In genomic region chr10:17644485-17644964, GRCh38 we compare ENCODE assay signal across 8 cellular contexts. TPM values are rescaled to one million over a fixed set of nuclear protein-coding genes. Genes with fewer than 3 reads are reported as not detected.
DNase-seq lines count a peak whose midpoint lies in the region; ATAC-seq and TF ChIP-seq lines count a peak whose summit lies in the region.

No MANE protein-coding gene starts in this region.

- CTCF ChIA-PET in activated CD8-positive, alpha-beta T cell treated with anti-CD3 and anti-CD28 coated beads for 36 hours (lab: Charles Lee), result interaction anchor here (0.6 to 1.9 kb wide), 11 partner anchors 9 to 236 kb away, joined by 3 to 10 read pairs (median 3); no protein-coding TSS in a partner anchor

- peaks cover 5% of the 10 kb centered on the region for H3K9me3 Mint-ChIP-seq in activated CD8-positive, alpha-beta T cell treated with anti-CD3 and anti-CD28 coated beads for 36 hours

- DNase-seq in activated CD8-positive, alpha-beta T cell treated with anti-CD3 and anti-CD28 coated beads for 36 hours, result peak; percentile 24
- DNase-seq in cardiac muscle cell (ENCODE audit: low read depth in 1 of 2, low spot score in 1 of 2), result peak in 1 of 2 donors; percentile 52
- peak; percentile 44 for DNase-seq in putamen (ENCODE audit: low spot score)
- no peak for DNase-seq in GF-D8 (lab: John Stamatoyannopoulos, UW)
- no peak for DNase-seq in NCI-H1436 (lab: John Stamatoyannopoulos, UW)

- no peak for TF ChIP-seq CTCF in activated CD8-positive, alpha-beta T cell treated with anti-CD3 and anti-CD28 coated beads for 36 hours (IDR thresholded peaks at IDR 0.05)
- TF ChIP-seq CTCF in cardiac muscle cell (IDR thresholded peaks at IDR 0.05; ENCODE audit: low read depth, low read length), result no peak

- no peaks in the 10 kb centered on the region for H3K27me3 Mint-ChIP-seq in activated CD8-positive, alpha-beta T cell treated with anti-CD3 and anti-CD28 coated beads for 36 hours

- POLR2A ChIA-PET in activated CD8-positive, alpha-beta T cell treated with anti-CD3 and anti-CD28 coated beads for 36 hours (lab: Charles Lee), result interaction anchor here (0.7 to 3.7 kb wide), 8 partner anchors 10 to 416 kb away, joined by 3 to 19 read pairs (median 4); partner anchors contain the start of gene HACD1

- intact Hi-C loops in activated CD8-positive, alpha-beta T cell treated with anti-CD3 and anti-CD28 coated beads for 36 hours (cut with micrococcal nuclease), result loop anchor here (10.0 kb wide), 1 partner anchor 410 kb away; no protein-coding TSS in a partner anchor

- peak; percentile 33 for ATAC-seq in GM21526 (IDR thresholded peaks at IDR 0.05; ENCODE audit: low FRiP score, unreplicated experiment)
- peak; percentile 4 for ATAC-seq in activated CD8-positive, alpha-beta T cell treated with anti-CD3 and anti-CD28 coated beads for 36 hours

- H3K27ac ChIP-seq in HUES64 (ENCODE audit: low read depth, low read length) (peak overlapping the region; percentile 98), cardiac muscle cell (peak overlapping the region; percentile 100)

- peaks cover 10% of the 10 kb centered on the region; the same call in 1 of the 2 replicates for H3K4me1 ChIP-seq in ES-I3 (ENCODE audit: insufficient read depth, low read length)
- H3K4me1 ChIP-seq in HUES64 (ENCODE audit: insufficient read depth, low read length), result peaks cover 14% of the 10 kb centered on the region
- H3K4me1 ChIP-seq in cardiac muscle cell (ENCODE audit: low read depth), result peaks cover 8% of the 10 kb centered on the region

- H3K4me3 ChIP-seq in HUES64 (ENCODE audit: low read length) (peak overlapping the region; percentile 92), cardiac muscle cell (peak overlapping the region; percentile 74)

- peaks cover 61% of the 10 kb centered on the region for H3K4me1 Mint-ChIP-seq in activated CD8-positive, alpha-beta T cell treated with anti-CD3 and anti-CD28 coated beads for 36 hours (ENCODE audit: low read depth)

- H3K9me3 ChIP-seq in ES-I3 (ENCODE audit: control insufficient read depth, insufficient read depth, low read length), result no peaks in the 10 kb centered on the region
- H3K9me3 ChIP-seq in HUES64 (ENCODE audit: insufficient read depth, low read depth, low read length), result no peaks in the 10 kb centered on the region; the same call in 1 of the 2 replicates
- H3K9me3 ChIP-seq in cardiac muscle cell (ENCODE audit: low read depth), result no peaks in the 10 kb centered on the region

- peak overlapping the region; percentile 90 for H3K4me3 Mint-ChIP-seq in activated CD8-positive, alpha-beta T cell treated with anti-CD3 and anti-CD28 coated beads for 36 hours

- WGBS in HUES64, result 2% methylated on average over 9 of the region's 9 CpGs

- peaks cover 33% of the 10 kb centered on the region for H3K36me3 Mint-ChIP-seq in activated CD8-positive, alpha-beta T cell treated with anti-CD3 and anti-CD28 coated beads for 36 hours (ENCODE audit: low read depth)

- H3K27ac Mint-ChIP-seq in activated CD8-positive, alpha-beta T cell treated with anti-CD3 and anti-CD28 coated beads for 36 hours, result peak overlapping the region; percentile 100

- no peaks in the 10 kb centered on the region for H3K27me3 ChIP-seq in HUES64 (ENCODE audit: insufficient read depth, low read length)
- no peaks in the 10 kb centered on the region for H3K27me3 ChIP-seq in cardiac muscle cell

- H3K36me3 ChIP-seq in ES-I3 (ENCODE audit: insufficient read depth, low read length) (no peaks in the 10 kb centered on the region), HUES64 (ENCODE audit: insufficient read depth, low read length) (peaks cover 15% of the 10 kb centered on the region), cardiac muscle cell (no peaks in the 10 kb centered on the region)

- H3K9ac ChIP-seq in ES-I3 (ENCODE audit: low read depth, low read length) (peak overlapping the region; percentile 83), HUES64 (ENCODE audit: low read depth, low read length) (peak overlapping the region; percentile 95)

RNA-seq across cellular contexts. Expression of gene STAM, which starts 0.6 kb away (rescaled TPM):
- 23.6 TPM for polyA plus RNA-seq in HUES64 (2013, experiment 1 of 2)
- polyA plus RNA-seq in HUES64 (2013, experiment 2 of 2), result 25.2 TPM
- 10 to 100 TPM; 21.6 to 24.5 TPM for total RNA-seq in activated CD8-positive, alpha-beta T cell treated with anti-CD3 and anti-CD28 coated beads for 36 hours
- total RNA-seq in cardiac muscle cell, result 22.7 and 24.1 TPM in 2 replicates
- polyA plus RNA-seq in cardiac muscle cell, result 27.6 and 28.0 TPM in 2 replicates

RNA-seq across cellular contexts. Expression of gene HACD1, which starts 27.4 kb away (rescaled TPM):
- 22.0 TPM for polyA plus RNA-seq in HUES64 (2013, experiment 1 of 2)
- 19.8 TPM for polyA plus RNA-seq in HUES64 (2013, experiment 2 of 2)
- total RNA-seq in activated CD8-positive, alpha-beta T cell treated with anti-CD3 and anti-CD28 coated beads for 36 hours, result 1 to 10 TPM; 2.6 to 2.8 TPM
- 141 and 226 TPM in 2 replicates for total RNA-seq in cardiac muscle cell
- 279 and 449 TPM in 2 replicates for polyA plus RNA-seq in cardiac muscle cell

Comparison
In these comparisons a context has a peak if more than half of its experiments do, and no peak if none do; other contexts are left out.
1. DNase-seq: peak in activated CD8-positive, alpha-beta T cell treated with anti-CD3 and anti-CD28 coated beads for 36 hours (single experiment) and putamen (single experiment); none in GF-D8 (single experiment) and NCI-H1436 (single experiment).
2. RNA of gene HACD1, which starts 27.4 kb away (total RNA-seq): 141 to 226 TPM in cardiac muscle cell; 2.6 to 2.8 TPM in activated CD8-positive, alpha-beta T cell treated with anti-CD3 and anti-CD28 coated beads for 36 hours; every median in the first group is over 10 times any median in the second.